18 cellular contexts compared by ENCODE assay signal in the genomic region with DNA sequence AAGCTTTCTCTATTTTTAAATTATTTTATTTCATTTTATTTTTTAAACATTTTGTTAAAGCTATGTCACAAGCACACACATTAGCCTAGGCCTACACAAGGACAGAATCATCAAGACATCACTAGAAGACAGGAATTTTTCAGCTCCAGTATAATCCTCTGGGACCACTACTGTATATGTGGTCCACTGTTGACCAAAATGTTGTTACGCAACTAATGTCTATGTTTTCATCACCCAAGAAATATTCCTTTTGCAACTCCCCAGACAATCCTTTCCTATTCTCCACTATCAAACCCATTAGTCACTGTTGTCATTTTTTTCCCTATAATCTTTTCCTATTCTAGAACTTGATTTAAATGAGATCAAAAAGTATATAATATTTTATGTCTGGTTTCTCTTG.
"Had no signal": no experiment of that assay in that cellular context is flagged by ENCODE, and none has a peak within 500 bp of the region (broad histone marks: within the 10 kb centered on the region; RNA-seq: fewer than 3 reads in every experiment).

No MANE protein-coding gene starts in this region.

- DNase-seq: colonic mucosa; dermis blood vessel endothelial cell; effector CD4-positive, alpha-beta T cell; glutamatergic neuron; islet precursor cell; mammary epithelial cell; mucosa of descending colon; naive thymus-derived CD8-positive, alpha-beta T cell; psoas muscle; retina; sigmoid colon; stimulated activated CD4-positive, alpha-beta T cell treated with anti-CD3 and anti-CD28 coated beads, Interleukin-2, amount 100 ng/mL, for 48 hours; stimulated activated naive CD4-positive, alpha-beta T cell treated with Interleukin-2 at 50 U/mL for 16 hours; trophoblast cell had no signal

- H3K9me3 ChIP-seq: colonic mucosa, gastroesophageal sphincter, mucosa of descending colon, neutrophil, psoas muscle, sigmoid colon had no signal

- H3K27me3 ChIP-seq: colonic mucosa, gastroesophageal sphincter, neutrophil, sigmoid colon had no signal

- H3K4me2 ChIP-seq: smooth muscle cell had no signal

- ATAC-seq: gastroesophageal sphincter, left lobe of liver, mucosa of descending colon, psoas muscle had no signal

- H3K27ac ChIP-seq: colonic mucosa, gastroesophageal sphincter, neutrophil, psoas muscle, sigmoid colon had no signal

- H3K4me3 ChIP-seq: colonic mucosa, gastroesophageal sphincter, mucosa of descending colon, psoas muscle, sigmoid colon, smooth muscle cell had no signal

- H3K36me3 ChIP-seq: colonic mucosa, gastroesophageal sphincter, neutrophil, sigmoid colon had no signal

- H3K4me1 ChIP-seq: colonic mucosa, gastroesophageal sphincter, psoas muscle, sigmoid colon had no signal
